ENCODE assay signal across 20 cellular contexts in genomic region chr22:46349681-46350080, GRCh38.
"Had no signal": no experiment of that assay in that cellular context is flagged by ENCODE, and none has a peak within 500 bp of the region (broad histone marks: within the 10 kb centered on the region; RNA-seq: fewer than 3 reads in every experiment).

No MANE protein-coding gene starts in this region.

- H3K4me1 ChIP-seq: colonic mucosa, foreskin keratinocyte, prostate gland, right lobe of liver, testis had no signal

- H3K27ac ChIP-seq: colonic mucosa, foreskin keratinocyte, prostate gland, right lobe of liver, stomach, testis, upper lobe of left lung had no signal

- H3K4me1 Mint-ChIP-seq: activated naive CD4-positive, alpha-beta T cell treated with anti-CD3 and anti-CD28 coated beads, Interleukin-2, amount 10 ng/mL, durations not matched to agents 7 days and 5 days; neural crest cell had no signal

- H3K27ac Mint-ChIP-seq: activated naive CD4-positive, alpha-beta T cell treated with anti-CD3 and anti-CD28 coated beads, Interleukin-2, amount 10 ng/mL, durations not matched to agents 7 days and 5 days; activated naive CD8-positive, alpha-beta T cell treated with anti-CD3 and anti-CD28 coated beads, Interleukin-2, amount 50 U/mL, for 24 hours; T-helper 1 cell treated with Interleukin-12 subunit alpha and Interleukin-12 subunit beta and Interleukin-4 antibody, amounts not matched to agents 30 μg/mL and 1 μg/mL, for 36 hours had no signal

- DNase-seq: activated CD4-positive, alpha-beta T cell treated with anti-CD3 and anti-CD28 coated beads, Interleukin-2, amount 50 U/mL, for 1 hour; activated CD8-positive, alpha-beta memory T cell treated with anti-CD3 and anti-CD28 coated beads for 24 hours; activated CD8-positive, alpha-beta memory T cell treated with anti-CD3 and anti-CD28 coated beads, Interleukin-2, amount 50 U/mL, for 48 hours; activated effector memory CD4-positive, alpha-beta T cell treated with Interleukin-2 at 50 U/mL for 16 hours; activated naive CD4-positive, alpha-beta T cell treated with anti-CD3 and anti-CD28 coated beads, Interleukin-2, amount 10 ng/mL, durations not matched to agents 7 days and 5 days; activated naive CD8-positive, alpha-beta T cell treated with anti-CD3 and anti-CD28 coated beads, Interleukin-2, amount 50 U/mL, for 24 hours; activated T-cell treated with anti-CD3 and anti-CD28 coated beads, Interleukin-2, amount 50 U/mL, for 48 hours; caudate nucleus; colonic mucosa; foreskin keratinocyte; glutamatergic neuron; small intestine; stimulated activated CD4-positive, alpha-beta T cell treated with anti-CD3 and anti-CD28 coated beads, Interleukin-4, amount 100 ng/mL, for 1 hour; stomach; testis; upper lobe of left lung had no signal

- H3K27me3 Mint-ChIP-seq: activated naive CD4-positive, alpha-beta T cell treated with anti-CD3 and anti-CD28 coated beads, Interleukin-2, amount 10 ng/mL, durations not matched to agents 7 days and 5 days; activated naive CD8-positive, alpha-beta T cell treated with anti-CD3 and anti-CD28 coated beads, Interleukin-2, amount 50 U/mL, for 24 hours had no signal

- H3K4me3 Mint-ChIP-seq: activated naive CD4-positive, alpha-beta T cell treated with anti-CD3 and anti-CD28 coated beads, Interleukin-2, amount 10 ng/mL, durations not matched to agents 7 days and 5 days; activated naive CD8-positive, alpha-beta T cell treated with anti-CD3 and anti-CD28 coated beads, Interleukin-2, amount 50 U/mL, for 24 hours; neural crest cell; T-helper 1 cell treated with Interleukin-12 subunit alpha and Interleukin-12 subunit beta and Interleukin-4 antibody, amounts not matched to agents 30 μg/mL and 1 μg/mL, for 36 hours had no signal

- H3K4me3 ChIP-seq: colonic mucosa, prostate gland, right lobe of liver, stomach, testis, upper lobe of left lung had no signal

- FAIRE-seq: small intestine had no signal

- ATAC-seq: activated naive CD8-positive, alpha-beta T cell treated with anti-CD3 and anti-CD28 coated beads, Interleukin-2, amount 50 U/mL, for 24 hours; foreskin keratinocyte; right lobe of liver had no signal

- H3K9me3 Mint-ChIP-seq: activated naive CD4-positive, alpha-beta T cell treated with anti-CD3 and anti-CD28 coated beads, Interleukin-2, amount 10 ng/mL, durations not matched to agents 7 days and 5 days; activated naive CD8-positive, alpha-beta T cell treated with anti-CD3 and anti-CD28 coated beads, Interleukin-2, amount 50 U/mL, for 24 hours; neural crest cell; T-helper 1 cell treated with Interleukin-12 subunit alpha and Interleukin-12 subunit beta and Interleukin-4 antibody, amounts not matched to agents 30 μg/mL and 1 μg/mL, for 36 hours had no signal

- H3K27me3 ChIP-seq: colonic mucosa, foreskin keratinocyte, right lobe of liver, stomach, testis, upper lobe of left lung had no signal

- H3K9me3 ChIP-seq: colonic mucosa, prostate gland, right lobe of liver, stomach, testis, upper lobe of left lung had no signal
